1 cellular context compared by ENCODE assay signal in genomic region chr19:18611327-18612050, GRCh38.
TF ChIP-seq lines count a peak whose summit lies in the region.

No MANE protein-coding gene starts in this region.

TF ChIP-seq in H1, 55 proteins besides CTCF, POLR2A, EP300 and RAD21:
- TF ChIP-seq ATF2 (IDR thresholded peaks at IDR 0.05; ENCODE audit: low read length) (no peak), CREB1 (IDR thresholded peaks at IDR 0.05) (no peak), NANOG (IDR thresholded peaks at IDR 0.05; ENCODE audit: insufficient read depth, low read depth, low read length, poor library complexity, severe bottlenecking) (no peak), RXRA (IDR thresholded peaks at IDR 0.05; ENCODE audit: insufficient read depth, low read depth, low read length) (no peak), TEAD4 (IDR thresholded peaks at IDR 0.05; ENCODE audit: low read depth, low read length) (no peak), E2F6 (IDR thresholded peaks at IDR 0.05) (no peak), SIX5 (IDR thresholded peaks at IDR 0.05; ENCODE audit: low read depth, low read length) (no peak), CHD2 (IDR thresholded peaks at IDR 0.05; ENCODE audit: low read length) (no peak), HDAC6 (IDR thresholded peaks at IDR 0.05; ENCODE audit: low read depth, low read length) (no peak), ATF3 (IDR thresholded peaks at IDR 0.05; ENCODE audit: insufficient read depth, low read depth, low read length) (no peak), RFX5 (IDR thresholded peaks at IDR 0.05; ENCODE audit: borderline replicate concordance, low read depth, low read length) (no peak), SIN3A (conservative IDR thresholded peaks at IDR 0.05 in 1 of 2, IDR thresholded peaks at IDR 0.05 in 1 of 2; ENCODE audit: low read depth in 1 of 2, low read length in 2 of 2) (no peak; a peak in 1 of 4 replicates), SP4 (IDR thresholded peaks at IDR 0.05; ENCODE audit: low read length) (no peak), BACH1 (IDR thresholded peaks at IDR 0.05; ENCODE audit: low read length) (no peak), SP1 (IDR thresholded peaks at IDR 0.05; ENCODE audit: low read depth, low read length) (no peak), MAFK (IDR thresholded peaks at IDR 0.05; ENCODE audit: low read depth, low read length) (no peak), CBX5 (IDR thresholded peaks at IDR 0.05; ENCODE audit: low read depth, low read length) (no peak), TAF7 (optimal IDR thresholded peaks at IDR 0.05; ENCODE audit: borderline replicate concordance, low read depth, low read length) (no peak), JUN (IDR thresholded peaks at IDR 0.05; ENCODE audit: low read depth, low read length) (no peak), CHD1 (IDR thresholded peaks at IDR 0.05; ENCODE audit: low read depth, low read length) (no peak), CEBPB (IDR thresholded peaks at IDR 0.05; ENCODE audit: low read depth, low read length) (no peak), POLR2AphosphoS5 (IDR thresholded peaks at IDR 0.05; ENCODE audit: low read depth, low read length) (no peak), BRCA1 (IDR thresholded peaks at IDR 0.05; ENCODE audit: low read depth, low read length) (no peak), TAF1 (IDR thresholded peaks at IDR 0.05; ENCODE audit: low read depth, low read length) (no peak), KDM4A (IDR thresholded peaks at IDR 0.05; ENCODE audit: low read depth, low read length, severe bottlenecking) (peak; percentile 30), SUZ12 (IDR thresholded peaks at IDR 0.05; ENCODE audit: low read length) (no peak; the same call in 1 of the 2 replicates), KDM5A (IDR thresholded peaks at IDR 0.05; ENCODE audit: low read length) (no peak), RBBP5 (IDR thresholded peaks at IDR 0.05; ENCODE audit: borderline replicate concordance, low read depth, low read length) (0 out of 2 replicates have a peak, but pooled peaks have one; percentile 43), EGR1 (IDR thresholded peaks at IDR 0.05; ENCODE audit: borderline replicate concordance, low read depth, low read length) (peak; percentile 93; the same call in 1 of the 2 replicates), MAX (IDR thresholded peaks at IDR 0.05) (peak; percentile 8; the same call in 1 of the 2 replicates), KDM1A (IDR thresholded peaks at IDR 0.05; ENCODE audit: borderline replicate concordance, low read length) (no peak), ZNF274 (IDR thresholded peaks at IDR 0.05; ENCODE audit: borderline replicate concordance, extremely low read depth, low read length) (no peak), CHD7 (IDR thresholded peaks at IDR 0.05; ENCODE audit: insufficient replicate concordance, low read length) (no peak), PHF8 (conservative IDR thresholded peaks at IDR 0.05; ENCODE audit: low read depth, low read length) (no peak), SIRT6 (IDR thresholded peaks at IDR 0.05; ENCODE audit: low read length) (no peak), BCL11A (IDR thresholded peaks at IDR 0.05; ENCODE audit: low read depth in 2 of 2, low read length in 2 of 2) (no peak)
